4 cellular contexts compared by ENCODE assay signal in the genomic region with DNA sequence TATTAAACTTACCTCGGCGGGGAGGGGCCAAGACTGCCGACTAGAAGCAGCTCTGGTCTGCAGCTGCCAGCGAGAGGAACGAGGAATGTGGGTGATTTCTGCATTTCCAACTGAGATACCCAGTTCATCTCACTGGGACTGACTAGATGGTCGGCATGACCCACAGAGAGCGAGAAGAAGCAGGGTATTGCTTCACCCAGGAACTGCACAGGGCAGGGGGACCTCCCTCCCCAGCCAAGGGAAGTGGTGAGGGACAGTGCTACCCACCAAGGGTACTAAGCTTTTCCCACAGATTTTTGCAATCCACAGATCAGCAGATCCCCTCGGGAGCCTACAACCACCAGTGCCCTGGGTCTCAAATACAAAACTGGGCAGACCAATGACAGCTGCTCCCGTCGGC. TPM values are rescaled to one million over a fixed set of nuclear protein-coding genes. Genes with fewer than 3 reads are reported as not detected.
"Had no signal": no experiment of that assay in that cellular context is flagged by ENCODE, and none has a peak within 500 bp of the region (broad histone marks: within the 10 kb centered on the region; RNA-seq: fewer than 3 reads in every experiment).

No MANE protein-coding gene starts in this region.

RNA-seq across cellular contexts. Expression of a gene that starts 17.6 kb away (rescaled TPM):
- total RNA-seq: HepG2, HT-29, HT1080, IMR-90 had no signal
- polyA plus RNA-seq: HepG2, IMR-90 had no signal
